In the genomic region with DNA sequence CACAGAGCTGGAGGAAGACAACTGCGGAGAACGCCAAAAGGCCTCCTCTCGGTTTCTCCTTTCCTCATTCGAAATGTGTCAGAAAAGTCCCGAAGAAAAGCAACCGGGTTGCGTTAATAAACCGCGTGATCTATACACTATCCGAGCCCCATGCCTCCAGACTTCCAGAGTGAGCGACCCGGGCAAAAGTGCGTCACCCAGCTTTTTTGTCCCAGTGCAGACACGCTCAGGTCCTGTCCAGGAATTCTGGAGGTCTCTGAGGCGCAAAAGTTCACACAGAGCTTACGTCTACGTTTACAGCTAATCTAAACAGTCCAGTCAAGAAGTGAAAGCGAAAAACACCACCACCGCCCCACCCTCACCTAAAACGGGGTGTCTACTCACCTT, we compare ENCODE assay signal across 8 cellular contexts. TPM values are rescaled to one million over a fixed set of nuclear protein-coding genes. Genes with fewer than 3 reads are reported as not detected.
DNase-seq lines count a peak whose midpoint lies in the region; ATAC-seq lines count a peak whose summit lies in the region.

No MANE protein-coding gene starts in this region.

- peak overlapping the region; percentile 99 for H3K27ac Mint-ChIP-seq in activated naive CD4-positive, alpha-beta T cell treated with anti-CD3 and anti-CD28 coated beads for 36 hours
- H3K27ac Mint-ChIP-seq in central memory CD8-positive, alpha-beta T cell (ENCODE audit: low read depth) = peak overlapping the region; percentile 96

- intact Hi-C loops in activated naive CD4-positive, alpha-beta T cell treated with anti-CD3 and anti-CD28 coated beads for 36 hours (cut with micrococcal nuclease) = loop anchor here (1.0 to 5.0 kb wide), 13 partner anchors 48 to 1376 kb away; partner anchors contain the start of genes BRCA2, FRY, HSPH1 and N4BP2L1

- DNase-seq in activated naive CD4-positive, alpha-beta T cell treated with anti-CD3 and anti-CD28 coated beads for 36 hours = no peak
- DNase-seq in activated naive CD4-positive, alpha-beta T cell treated with anti-CD3 and anti-CD28 coated beads, Interleukin-2, amount 50 U/mL, for 16 hours = no peak
- DNase-seq in NCI-H69 (lab: John Stamatoyannopoulos, UW) (peak; percentile 62), left lobe of liver (ENCODE audit: low spot score) (peak; percentile 67), stromal cell of bone marrow (ENCODE audit: low read depth) (peak; percentile 13), NCI-H524 treated with DMSO at 0.1 percent for 48 hours (lab: John Stamatoyannopoulos, UW) (no peak)
- no peak for DNase-seq in central memory CD8-positive, alpha-beta T cell (ENCODE audit: low spot score in 2 of 2)

- peak overlapping the region; percentile 97 for H3K4me3 Mint-ChIP-seq in activated naive CD4-positive, alpha-beta T cell treated with anti-CD3 and anti-CD28 coated beads for 36 hours
- peak overlapping the region; percentile 99 for H3K4me3 Mint-ChIP-seq in central memory CD8-positive, alpha-beta T cell

- H3K27me3 Mint-ChIP-seq in activated naive CD4-positive, alpha-beta T cell treated with anti-CD3 and anti-CD28 coated beads for 36 hours (ENCODE audit: low read depth) = no peaks in the 10 kb centered on the region
- H3K27me3 Mint-ChIP-seq in central memory CD8-positive, alpha-beta T cell = peaks cover 6% of the 10 kb centered on the region

- H3K9me3 Mint-ChIP-seq in activated naive CD4-positive, alpha-beta T cell treated with anti-CD3 and anti-CD28 coated beads for 36 hours = no peaks in the 10 kb centered on the region
- no peaks in the 10 kb centered on the region for H3K9me3 Mint-ChIP-seq in central memory CD8-positive, alpha-beta T cell

- ATAC-seq in HG02623 (IDR thresholded peaks at IDR 0.05; ENCODE audit: unreplicated experiment) (peak; percentile 82), left lobe of liver (peak; percentile 75)
- ATAC-seq in central memory CD8-positive, alpha-beta T cell (replicated peaks; ENCODE audit: extremely low read depth, poor library complexity, severe bottlenecking) = peak; percentile 87

- peaks cover 42% of the 10 kb centered on the region for H3K4me1 Mint-ChIP-seq in activated naive CD4-positive, alpha-beta T cell treated with anti-CD3 and anti-CD28 coated beads for 36 hours (ENCODE audit: low read depth)
- peaks cover 38% of the 10 kb centered on the region for H3K4me1 Mint-ChIP-seq in central memory CD8-positive, alpha-beta T cell

- H3K36me3 Mint-ChIP-seq in activated naive CD4-positive, alpha-beta T cell treated with anti-CD3 and anti-CD28 coated beads for 36 hours (ENCODE audit: low read depth) = peaks cover 43% of the 10 kb centered on the region
- peaks cover 33% of the 10 kb centered on the region for H3K36me3 Mint-ChIP-seq in central memory CD8-positive, alpha-beta T cell (ENCODE audit: insufficient read depth)

- CTCF ChIA-PET in activated naive CD4-positive, alpha-beta T cell treated with anti-CD3 and anti-CD28 coated beads for 36 hours (lab: Charles Lee) = interaction anchor here (0.8 to 4.0 kb wide), 8 partner anchors 31 to 628 kb away, joined by 3 to 14 read pairs (median 4); partner anchors contain the start of genes BRCA2, N4BP2L1, PDS5B and ZAR1L

RNA-seq across cellular contexts. Expression of gene N4BP2L2, which starts 0.4 kb away (rescaled TPM):
- total RNA-seq in activated naive CD4-positive, alpha-beta T cell treated with anti-CD3 and anti-CD28 coated beads for 36 hours = 10 to 100 TPM; 81.1 to 82.3 TPM
- 47.5 TPM for total RNA-seq in left lobe of liver

RNA-seq across cellular contexts. Expression of gene PDS5B, which starts 48.0 kb away (rescaled TPM):
- 10 to 100 TPM; 48.0 to 51.6 TPM for total RNA-seq in activated naive CD4-positive, alpha-beta T cell treated with anti-CD3 and anti-CD28 coated beads for 36 hours
- 12.6 TPM for total RNA-seq in left lobe of liver

Comparison
In these comparisons a context has a peak if more than half of its experiments do, and no peak if none do; other contexts are left out.
1. DNase-seq: peak in NCI-H69 (single experiment), left lobe of liver (single experiment) and stromal cell of bone marrow (single experiment); none in activated naive CD4-positive, alpha-beta T cell treated with anti-CD3 and anti-CD28 coated beads for 36 hours (single experiment), activated naive CD4-positive, alpha-beta T cell treated with anti-CD3 and anti-CD28 coated beads, Interleukin-2, amount 50 U/mL, for 16 hours (single experiment), central memory CD8-positive, alpha-beta T cell (0 of 2) and NCI-H524 treated with DMSO at 0.1 percent for 48 hours (single experiment).
2. Peak in every context shown above with its lines, with median percentiles within 50 percentile points of each other: ATAC-seq.